In the genomic region with DNA sequence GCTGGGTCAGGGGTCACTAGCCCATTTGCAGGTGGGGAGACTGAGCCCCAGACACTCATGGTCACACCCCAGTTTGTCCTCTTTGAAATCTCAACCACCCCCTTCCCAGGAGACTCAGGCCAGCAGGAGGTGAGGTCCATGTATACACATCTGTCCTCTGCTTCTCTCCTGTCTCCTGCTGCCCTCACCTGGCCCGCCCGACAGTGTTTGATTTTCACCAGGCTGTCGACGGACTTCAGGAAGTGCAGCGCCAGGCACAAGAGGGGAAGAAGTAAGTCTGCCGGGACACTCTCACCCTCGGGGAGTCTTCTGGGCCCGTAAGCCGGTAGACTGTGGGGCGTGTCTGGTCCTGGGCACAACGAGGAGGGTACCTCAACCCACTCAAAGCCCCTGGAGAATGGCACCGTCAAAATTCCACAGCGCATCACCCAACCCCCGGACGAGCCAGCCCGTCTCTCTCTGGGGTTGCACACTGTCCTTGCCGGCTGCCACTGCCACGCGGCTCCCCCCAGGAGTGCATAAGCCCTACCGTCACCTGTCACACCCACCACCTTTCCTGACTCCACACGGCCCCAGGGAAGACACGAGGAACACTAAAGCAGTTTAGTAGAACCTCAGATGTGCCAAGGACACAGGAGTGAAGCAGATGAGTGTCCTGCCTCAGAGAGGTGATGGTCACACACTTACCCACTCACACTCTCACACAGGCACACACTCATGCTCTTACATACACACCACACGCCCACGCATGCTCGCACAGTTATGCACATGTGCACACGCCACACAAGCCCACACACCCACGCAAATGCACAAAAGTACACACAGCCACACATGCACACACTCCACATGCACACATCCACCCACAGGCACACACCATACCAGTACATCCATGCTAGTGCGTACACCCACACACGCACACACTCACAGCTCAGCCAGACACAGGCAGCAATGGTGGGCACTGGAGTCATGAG, we compare ENCODE assay signal across 17 cellular contexts. TPM values are rescaled to one million over a fixed set of nuclear protein-coding genes. Genes with fewer than 3 reads are reported as not detected.
DNase-seq lines count a peak whose midpoint lies in the region; ATAC-seq and TF ChIP-seq lines count a peak whose summit lies in the region.
"Had no signal": no experiment of that assay in that cellular context is flagged by ENCODE, and none has a peak within 500 bp of the region (broad histone marks: within the 10 kb centered on the region; RNA-seq: fewer than 3 reads in every experiment).

No MANE protein-coding gene starts in this region.

- POLR2A ChIA-PET in IMR-90 (lab: Charles Lee; ENCODE audit: unreplicated experiment) = no interaction called here

- intact Hi-C loops in IMR-90 (cut with micrococcal nuclease) (no loop called here), ascending aorta (cut with DNase I) (loop anchor here (10.0 kb wide), 2 partner anchors 745 to 895 kb away; a partner anchor contains a TSS)

- H2AK9ac ChIP-seq in IMR-90 (replicated peaks; ENCODE audit: low read depth, low read length, poor library complexity) = no peak overlapping the region

- ATAC-seq in IMR-90 (ENCODE audit: low read depth) (no peak), HG02642 (IDR thresholded peaks at IDR 0.05; ENCODE audit: poor library complexity, unreplicated experiment) (no peak), HG03571 (IDR thresholded peaks at IDR 0.05; ENCODE audit: unreplicated experiment) (no peak)
- ATAC-seq: GM23338, Right ventricle myocardium inferior had no signal

- TF ChIP-seq RAD21 in IMR-90 (IDR thresholded peaks at IDR 0.05; ENCODE audit: low read length) = no peak

- H3K79me1 ChIP-seq in IMR-90 (ENCODE audit: low read depth in 1 of 2, low read length in 2 of 2) = no peaks in the 10 kb centered on the region
- H3K79me1 ChIP-seq in neuronal stem cell (ENCODE audit: low read depth, low read length) = peaks cover 3% of the 10 kb centered on the region

- 89% methylated on average over 11 of the region's 29 CpGs; no CpG with 5 or more reads in 1 of the 2 experiments for whole genome bisulfite sequencing in IMR-90 (ENCODE audit: extremely low coverage in 2 of 2, insufficient read length in 1 of 2), 2 experiments
- no CpG with 5 or more reads among the region's 29 CpGs for WGBS in neuronal stem cell (ENCODE audit: extremely low coverage in 2 of 2, insufficient read length in 2 of 2, insufficient replicate concordance in 1 of 2), 2 donors

- no peak overlapping the region for H2BK15ac ChIP-seq in IMR-90 (ENCODE audit: low read depth, low read length)
- no peak overlapping the region for H2BK15ac ChIP-seq in neuronal stem cell (ENCODE audit: low read length)

- H3K4me2 ChIP-seq in IMR-90 (ENCODE audit: low read depth, low read length) (no peak overlapping the region), neuronal stem cell (ENCODE audit: insufficient read depth, low read length, poor library complexity, severe bottlenecking) (no peak overlapping the region)
- H3K4me2 ChIP-seq: GM23338, SK-N-SH had no signal

- no peak overlapping the region for H3K4ac ChIP-seq in IMR-90 (ENCODE audit: low read depth, low read length)
- H3K4ac ChIP-seq in neuronal stem cell (ENCODE audit: low read length) = peak overlapping the region; percentile 93

- no peak overlapping the region for H3K18ac ChIP-seq in IMR-90 (ENCODE audit: low read depth, low read length)
- no peak overlapping the region for H3K18ac ChIP-seq in neuronal stem cell (ENCODE audit: low read length)

- H4K8ac ChIP-seq in IMR-90 (ENCODE audit: low read depth in 2 of 2, low read length in 2 of 2) = no peak overlapping the region
- no peak overlapping the region for H4K8ac ChIP-seq in neuronal stem cell (ENCODE audit: low read depth, low read length)

- H3K9me1 ChIP-seq in IMR-90 (ENCODE audit: insufficient read depth, low read length) = peaks cover 15% of the 10 kb centered on the region

- TF ChIP-seq CTCF in GM10266 (IDR thresholded peaks at IDR 0.05; ENCODE audit: control insufficient read depth, insufficient read depth, low read depth, missing control alignments) (peak; percentile 11), IMR-90 (conservative IDR thresholded peaks at IDR 0.05; ENCODE audit: low read depth, low read length) (no peak), ascending aorta (IDR thresholded peaks at IDR 0.05) (no peak)

- H3K56ac ChIP-seq in IMR-90 (ENCODE audit: extremely low read depth, insufficient read depth, low read length) = no peak overlapping the region

- H2BK120ac ChIP-seq in IMR-90 (ENCODE audit: low read depth, low read length) (no peak overlapping the region), neuronal stem cell (ENCODE audit: low read depth, low read length) (no peak overlapping the region)

- H3K27me3 ChIP-seq in IMR-90 (ENCODE audit: control insufficient read depth, insufficient read depth, low read length) (no peaks in the 10 kb centered on the region), ascending aorta (no peaks in the 10 kb centered on the region), neuronal stem cell (ENCODE audit: control insufficient read depth in 3 of 3, insufficient read depth in 3 of 3, low read depth in 1 of 3, low read length in 3 of 3) (no peaks in the 10 kb centered on the region)

- in situ Hi-C loops in IMR-90 (cut with MboI; ENCODE audit: low sequenced_read_pairs) = no loop called here

- BruUV-seq in IMR-90 (replicated peaks; lab: Mats Ljungman, UMichigan) = no TSS peak

- H3K14ac ChIP-seq in IMR-90 (replicated peaks; ENCODE audit: low read depth, low read length) (no peak overlapping the region), neuronal stem cell (ENCODE audit: low read length) (peak overlapping the region; percentile 84)

- H3K9ac ChIP-seq in IMR-90 (ENCODE audit: low read depth, low read length) (no peak overlapping the region), neuronal stem cell (ENCODE audit: low read depth, low read length, poor library complexity) (peak overlapping the region; percentile 63)
- H3K9ac ChIP-seq: SK-N-SH had no signal

- H2BK5ac ChIP-seq in IMR-90 (ENCODE audit: low read depth, low read length, poor library complexity, severe bottlenecking) = no peak overlapping the region
- H2BK5ac ChIP-seq in neuronal stem cell (ENCODE audit: low read length) = no peak overlapping the region

- H3K4me3 ChIP-seq in IMR-90 (ENCODE audit: insufficient read depth, low read depth, low read length) (no peak overlapping the region), ascending aorta (no peak overlapping the region), neuronal stem cell (ENCODE audit: low read length in 2 of 2) (peak overlapping the region in 1 of 2 donors; percentile 56)
- H3K4me3 ChIP-seq: GM23338 had no signal

- no peak overlapping the region for H3K23ac ChIP-seq in IMR-90 (ENCODE audit: low read depth, low read length)
- peak overlapping the region; percentile 97 for H3K23ac ChIP-seq in neuronal stem cell (ENCODE audit: low read depth, low read length, poor library complexity)

- TF ChIP-seq POLR2A in IMR-90 (IDR thresholded peaks at IDR 0.05; ENCODE audit: low read depth, low read length) = no peak

- no peak overlapping the region for H4K5ac ChIP-seq in IMR-90 (ENCODE audit: low read depth, low read length)

- no peaks in the 10 kb centered on the region for H4K20me1 ChIP-seq in IMR-90 (ENCODE audit: insufficient read depth, low read length)

- no peak overlapping the region for H2BK20ac ChIP-seq in IMR-90 (ENCODE audit: low read depth, low read length)

- peaks cover 13% of the 10 kb centered on the region for H3K36me3 ChIP-seq in IMR-90 (ENCODE audit: control insufficient read depth, insufficient read depth, low read length)
- H3K36me3 ChIP-seq in ascending aorta = peaks cover 61 to 71% of the 10 kb centered on the region in 2 donors
- peaks cover 3 to 12% of the 10 kb centered on the region in 2 donors for H3K36me3 ChIP-seq in neuronal stem cell (replicated peaks in 1 of 2; ENCODE audit: control insufficient read depth in 2 of 2, insufficient read depth in 2 of 2, low read length in 2 of 2)

- H2BK12ac ChIP-seq in neuronal stem cell (ENCODE audit: low read length) = peak overlapping the region; percentile 73

- H3K4me1 ChIP-seq in IMR-90 (ENCODE audit: control insufficient read depth, insufficient read depth, low read length) = peaks cover 22% of the 10 kb centered on the region
- H3K4me1 ChIP-seq in ascending aorta = peaks cover 13 to 28% of the 10 kb centered on the region in 2 donors
- peaks cover 14 to 23% of the 10 kb centered on the region in 2 donors for H3K4me1 ChIP-seq in neuronal stem cell (ENCODE audit: control insufficient read depth in 2 of 2, insufficient read depth in 1 of 2, low read depth in 1 of 2, low read length in 2 of 2)

- H4K91ac ChIP-seq in IMR-90 (ENCODE audit: insufficient read depth, low read depth, low read length) (no peak overlapping the region; the same call in 1 of the 2 replicates), neuronal stem cell (ENCODE audit: low read depth, low read length, poor library complexity) (peak overlapping the region; percentile 79)

- dilution Hi-C loops in IMR-90 (cut with HindIII; ENCODE audit: low sequenced_read_pairs, unreplicated experiment) = no loop called here

- H3K9me3 ChIP-seq in IMR-90 (ENCODE audit: control insufficient read depth, insufficient read depth, low read length) = no peaks in the 10 kb centered on the region
- no peaks in the 10 kb centered on the region for H3K9me3 ChIP-seq in ascending aorta
- H3K9me3 ChIP-seq in neuronal stem cell (replicated peaks in 1 of 2; ENCODE audit: control insufficient read depth in 2 of 2, insufficient read depth in 1 of 2, low read depth in 1 of 2, low read length in 2 of 2) = peaks cover 0 to 3% of the 10 kb centered on the region in 2 donors
- H3K9me3 ChIP-seq: SK-N-SH had no signal

- peak overlapping the region; percentile 7; the same call in 1 of the 2 replicates for H2AK5ac ChIP-seq in IMR-90 (ENCODE audit: low read depth, low read length)
- peak overlapping the region; percentile 89 for H2AK5ac ChIP-seq in neuronal stem cell (ENCODE audit: low read depth, low read length)

- H2AFZ ChIP-seq in IMR-90 (replicated peaks; ENCODE audit: low read length, poor library complexity) (no peak overlapping the region), neuronal stem cell (ENCODE audit: low read length) (no peak overlapping the region)
- H2AFZ ChIP-seq: GM23338 had no signal

- DNase-seq in GM10266 (ENCODE audit: extremely low spot score) (no peak), IMR-90 (no peak), ascending aorta (ENCODE audit: low spot score in 2 of 2) (no peak), neuronal stem cell (ENCODE audit: low spot score) (no peak), NCI-H1092 (lab: John Stamatoyannopoulos, UW) (no peak)
- DNase-seq: ACHN; CD4-positive, CD25-positive, alpha-beta regulatory T cell; DND-41; GDM1; NCI-H1436; NCI-H2227 treated with DMSO at 0.1 percent for 48 hours; NCI-H526 treated with DMSO at 0.1 percent for 48 hours had no signal

- no peak overlapping the region for H3K27ac ChIP-seq in IMR-90 (ENCODE audit: insufficient read depth, low read length)
- peak overlapping the region; percentile 93 to 94 for H3K27ac ChIP-seq in ascending aorta
- H3K27ac ChIP-seq in neuronal stem cell (replicated peaks; ENCODE audit: low read length) = no peak overlapping the region

- CTCF ChIA-PET in IMR-90 (lab: Yijun Ruan, JAX) = interaction anchor here (0.6 kb wide), 1 partner anchor 10 kb away, joined by 5 read pairs; no protein-coding TSS in a partner anchor

RNA-seq across cellular contexts. Expression of a gene that starts 13.1 kb away (rescaled TPM):
- total RNA-seq in IMR-90 (2012; rRNA removed) (132 and 166 TPM in 2 replicates), ascending aorta (410 TPM)
- 184 and 248 TPM in 2 replicates for polyA plus RNA-seq in IMR-90 (2012; rRNA removed)
- 392 and 403 TPM in 2 replicates for polyA plus RNA-seq in IMR-90 (2012; cell fraction: cytosol; rRNA removed)
- 69.2 and 188 TPM in 2 replicates for polyA plus RNA-seq in IMR-90 (2012; cell fraction: nucleus; rRNA removed; ENCODE audit: low replicate concordance)
- 109 TPM for polyA plus RNA-seq in neuronal stem cell (2013, experiment 1 of 2)
- polyA plus RNA-seq in neuronal stem cell (2013, experiment 2 of 2) = 114 TPM

RNA-seq across cellular contexts. Expression of a gene that starts 15.8 kb away (rescaled TPM):
- total RNA-seq in IMR-90 (2012; rRNA removed) (1.8 and 2.5 TPM in 2 replicates), ascending aorta (30.2 TPM)
- polyA plus RNA-seq in IMR-90 (2012; rRNA removed) = 3.9 and 5.2 TPM in 2 replicates
- polyA plus RNA-seq in IMR-90 (2012; cell fraction: cytosol; rRNA removed) = 5.9 and 6.5 TPM in 2 replicates
- polyA plus RNA-seq in IMR-90 (2012; cell fraction: nucleus; rRNA removed; ENCODE audit: low replicate concordance) = 28.6 and 32.1 TPM in 2 replicates
- polyA plus RNA-seq in neuronal stem cell (2013, experiment 1 of 2) = 23.8 TPM
- polyA plus RNA-seq in neuronal stem cell (2013, experiment 2 of 2) = 21.4 TPM

RNA-seq across cellular contexts. Expression of a gene that starts 50.4 kb away (rescaled TPM):
- total RNA-seq in IMR-90 (2012; rRNA removed) (16.8 and 20.0 TPM in 2 replicates), ascending aorta (249 TPM)
- polyA plus RNA-seq in IMR-90 (2012; rRNA removed) = 62.1 and 76.2 TPM in 2 replicates
- 39.3 and 68.1 TPM in 2 replicates for polyA plus RNA-seq in IMR-90 (2012; cell fraction: cytosol; rRNA removed)
- 179 and 366 TPM in 2 replicates for polyA plus RNA-seq in IMR-90 (2012; cell fraction: nucleus; rRNA removed; ENCODE audit: low replicate concordance)
- polyA plus RNA-seq in neuronal stem cell (2013, experiment 1 of 2) = 19.0 TPM
- polyA plus RNA-seq in neuronal stem cell (2013, experiment 2 of 2) = 19.6 TPM

RNA-seq across cellular contexts. Expression of a gene that starts 55.7 kb away (rescaled TPM):
- total RNA-seq in IMR-90 (2012; rRNA removed) (182 and 193 TPM in 2 replicates), ascending aorta (112 TPM)
- polyA plus RNA-seq in IMR-90 (2012; rRNA removed) = 221 and 242 TPM in 2 replicates
- 248 and 535 TPM in 2 replicates for polyA plus RNA-seq in IMR-90 (2012; cell fraction: cytosol; rRNA removed)
- 317 and 551 TPM in 2 replicates for polyA plus RNA-seq in IMR-90 (2012; cell fraction: nucleus; rRNA removed; ENCODE audit: low replicate concordance)
- polyA plus RNA-seq in neuronal stem cell (2013, experiment 1 of 2) = 84.4 TPM
- 82.3 TPM for polyA plus RNA-seq in neuronal stem cell (2013, experiment 2 of 2)

Comparison
In these comparisons a context has a peak if more than half of its experiments do, and no peak if none do; other contexts are left out.
1. H3K27ac ChIP-seq: peak in ascending aorta (2 of 2); none in IMR-90 (single experiment) and neuronal stem cell (single experiment).
2. RNA of a gene that starts 50.4 kb away (total RNA-seq): 249 TPM in ascending aorta (single experiment); 16.8 to 20.0 TPM in IMR-90; every median in the first group is over 10 times any median in the second.